In genomic region chr5:179153341-179153901, GRCh38 we compare ENCODE assay signal across 21 cellular contexts.
"Had no signal": no experiment of that assay in that cellular context is flagged by ENCODE, and none has a peak within 500 bp of the region (broad histone marks: within the 10 kb centered on the region; RNA-seq: fewer than 3 reads in every experiment).

No MANE protein-coding gene starts in this region.

- H3K27ac ChIP-seq: ascending aorta, breast epithelium, gastrocnemius medialis, heart left ventricle, pancreas, tibial nerve, vagina had no signal

- DNase-seq: activated B cell treated with CpG ODN at 0.5 μM for 24 hours; activated CD4-positive, alpha-beta memory T cell treated with anti-CD3 and anti-CD28 coated beads, Interleukin-2, amount 10 ng/mL, durations not matched to agents 7 days and 5 days; activated CD4-positive, alpha-beta T cell treated with anti-CD3 and anti-CD28 coated beads for 48 hours; activated gamma-delta T cell; activated T-cell treated with anti-CD3 and anti-CD28 coated beads, Interleukin-2, amount 50 U/mL, for 48 hours; cerebellar nuclear complex; effector CD8-positive, alpha-beta T cell; gastrocnemius medialis; midbrain; SK-N-SH; stimulated activated CD4-positive, alpha-beta T cell treated with anti-CD3 and anti-CD28 coated beads, Interleukin-12 subunit alpha, Interleukin-12 subunit beta, amount 100 ng/mL, for 4 hours; stimulated activated CD4-positive, alpha-beta T cell treated with anti-CD3 and anti-CD28 coated beads, Interleukin-1b, Interleukin-23, amount 100 ng/mL, for 48 hours; stimulated activated CD8-positive, alpha-beta memory T cell treated with anti-CD3 and anti-CD28 coated beads, Interleukin-4, amount 100 ng/mL, for 48 hours; stimulated activated naive CD4-positive, alpha-beta T cell had no signal

- H3K4me1 ChIP-seq: ascending aorta, breast epithelium, gastrocnemius medialis, heart left ventricle, pancreas, vagina had no signal

- H3K4me3 ChIP-seq: ascending aorta, breast epithelium, gastrocnemius medialis, heart left ventricle, pancreas, tibial nerve, vagina had no signal

- H3K27me3 ChIP-seq: ascending aorta, breast epithelium, gastrocnemius medialis, heart left ventricle, pancreas, tibial nerve, vagina had no signal

- H3K36me3 ChIP-seq: ascending aorta, breast epithelium, gastrocnemius medialis, pancreas, vagina had no signal

- H3K9me3 ChIP-seq: ascending aorta, breast epithelium, gastrocnemius medialis, heart left ventricle, pancreas, SK-N-SH, tibial nerve, vagina had no signal

- ATAC-seq: esophagus mucosa, gastrocnemius medialis, pancreas had no signal
